ENCODE assay signal across 8 cellular contexts in the genomic region with DNA sequence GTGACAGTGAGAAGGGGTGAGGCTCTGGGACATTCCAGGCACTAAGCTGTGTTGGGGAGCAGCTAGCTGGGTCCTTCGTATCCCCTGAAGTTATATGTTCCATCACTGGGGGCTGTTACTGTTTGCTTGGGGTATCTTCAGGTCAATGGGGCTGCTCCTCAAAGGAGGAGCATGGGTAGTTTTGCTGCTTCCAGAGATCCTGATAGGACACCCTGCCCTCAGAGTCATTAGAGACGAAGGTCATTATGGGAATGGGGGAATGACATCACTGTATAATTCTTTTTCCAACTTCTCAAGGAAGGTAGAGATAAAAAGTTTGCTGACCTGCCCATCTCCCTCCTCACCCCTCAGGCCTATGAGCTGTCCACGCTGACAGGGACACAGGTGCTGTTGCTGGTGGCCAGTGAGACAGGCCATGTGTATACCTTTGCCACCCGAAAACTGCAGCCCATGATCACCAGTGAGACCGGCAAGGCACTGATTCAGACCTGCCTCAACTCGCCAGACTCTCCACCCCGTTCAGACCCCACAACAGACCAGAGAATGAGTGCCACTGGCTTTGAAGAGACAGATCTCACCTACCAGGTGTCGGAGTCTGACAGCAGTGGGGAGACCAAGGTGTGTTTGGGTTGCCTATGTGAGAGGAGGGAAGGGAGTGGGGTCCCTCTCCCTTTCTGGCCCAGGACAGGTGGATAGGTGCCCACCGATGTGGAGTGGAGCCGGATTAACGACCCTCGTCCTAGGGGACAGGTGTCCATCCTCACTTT. TPM values are rescaled to one million over a fixed set of nuclear protein-coding genes. Genes with fewer than 3 reads are reported as not detected.
A peak's percentile ranks its signal among the peaks of the same experiment; 100 is the strongest.
DNase-seq lines count a peak whose midpoint lies in the region; ATAC-seq and TF ChIP-seq lines count a peak whose summit lies in the region.

No MANE protein-coding gene starts in this region.

- H3K9ac ChIP-seq in neural cell (ENCODE audit: low read length): peak overlapping the region; percentile 99

- TF ChIP-seq EP300 in neural cell (conservative IDR thresholded peaks at IDR 0.05; ENCODE audit: poor library complexity, severe bottlenecking): no peak

- no peaks in the 10 kb centered on the region for H3F3A ChIP-seq in neural cell (ENCODE audit: insufficient read depth, low read length, poor library complexity, severe bottlenecking)

- H3K36me3 ChIP-seq in MG63 (peaks cover 24% of the 10 kb centered on the region), neural cell (ENCODE audit: insufficient read depth, low read length) (no peaks in the 10 kb centered on the region)

- DNase-seq in MG63: no peak
- no peak for DNase-seq in coronary artery (ENCODE audit: low spot score)
- DNase-seq in stimulated activated CD4-positive, alpha-beta T cell treated with anti-CD3 and anti-CD28 coated beads, Interleukin-4, amount 100 ng/mL, for 1 hour: no peak
- no peak for DNase-seq in left lobe of liver (ENCODE audit: low spot score)
- no peak for DNase-seq in NOMO-1 (lab: John Stamatoyannopoulos, UW; ENCODE audit: unreplicated experiment in 2 of 2)
- DNase-seq in SK-N-DZ (ENCODE audit: low spot score): no peak

- TF ChIP-seq CTCF in C4-2B (conservative IDR thresholded peaks at IDR 0.05): no peak
- no peak for TF ChIP-seq CTCF in coronary artery (IDR thresholded peaks at IDR 0.05)
- TF ChIP-seq CTCF in neural cell (IDR thresholded peaks at IDR 0.05; ENCODE audit: poor library complexity, severe bottlenecking): no peak

- no peaks in the 10 kb centered on the region for H3K9me2 ChIP-seq in neural cell (ENCODE audit: insufficient read depth, low read length)

- no peaks in the 10 kb centered on the region for H3K9me3 ChIP-seq in MG63
- H3K9me3 ChIP-seq in neural cell (ENCODE audit: low read length): no peaks in the 10 kb centered on the region

- H4K20me1 ChIP-seq in neural cell (ENCODE audit: insufficient read depth): peaks cover 18% of the 10 kb centered on the region

- peak overlapping the region; percentile 84 for H3K4me2 ChIP-seq in neural cell (ENCODE audit: low read length)

- H3K27me3 ChIP-seq in MG63 (no peaks in the 10 kb centered on the region), neural cell (ENCODE audit: insufficient read depth, low read depth, low read length) (no peaks in the 10 kb centered on the region)

- TF ChIP-seq RAD21 in neural cell (conservative IDR thresholded peaks at IDR 0.05): no peak

- H3K27ac ChIP-seq in C4-2B (peak overlapping the region; percentile 39), coronary artery (peak overlapping the region; percentile 96 to 99), neural cell (ENCODE audit: low read length) (peak overlapping the region; percentile 92)

- no peak for ATAC-seq in left lobe of liver

- H3K4me3 ChIP-seq in MG63 (peak overlapping the region; percentile 69), coronary artery (peak overlapping the region; percentile 97), neural cell (ENCODE audit: low read length) (peak overlapping the region; percentile 98)

- H2AFZ ChIP-seq in neural cell (ENCODE audit: low read depth, low read length): no peak overlapping the region

- peaks cover 35% of the 10 kb centered on the region for H3K79me2 ChIP-seq in neural cell (replicated peaks; ENCODE audit: insufficient read depth, low read length)

TF ChIP-seq in neural cell, 6 proteins besides CTCF, POLR2A, EP300 and RAD21:
- no peak for TF ChIP-seq POLR2AphosphoS5 (IDR thresholded peaks at IDR 0.05)
- no peak for TF ChIP-seq EZH2 (IDR thresholded peaks at IDR 0.05; ENCODE audit: borderline replicate concordance, insufficient read depth, low read length, poor library complexity, severe bottlenecking)
- TF ChIP-seq SMC3 (conservative IDR thresholded peaks at IDR 0.05; ENCODE audit: poor library complexity): no peak
- TF ChIP-seq TAF1 (IDR thresholded peaks at IDR 0.05; ENCODE audit: low read depth): no peak
- TF ChIP-seq MXI1 (conservative IDR thresholded peaks at IDR 0.05; ENCODE audit: poor library complexity, severe bottlenecking): no peak
- TF ChIP-seq, protein P1, sequence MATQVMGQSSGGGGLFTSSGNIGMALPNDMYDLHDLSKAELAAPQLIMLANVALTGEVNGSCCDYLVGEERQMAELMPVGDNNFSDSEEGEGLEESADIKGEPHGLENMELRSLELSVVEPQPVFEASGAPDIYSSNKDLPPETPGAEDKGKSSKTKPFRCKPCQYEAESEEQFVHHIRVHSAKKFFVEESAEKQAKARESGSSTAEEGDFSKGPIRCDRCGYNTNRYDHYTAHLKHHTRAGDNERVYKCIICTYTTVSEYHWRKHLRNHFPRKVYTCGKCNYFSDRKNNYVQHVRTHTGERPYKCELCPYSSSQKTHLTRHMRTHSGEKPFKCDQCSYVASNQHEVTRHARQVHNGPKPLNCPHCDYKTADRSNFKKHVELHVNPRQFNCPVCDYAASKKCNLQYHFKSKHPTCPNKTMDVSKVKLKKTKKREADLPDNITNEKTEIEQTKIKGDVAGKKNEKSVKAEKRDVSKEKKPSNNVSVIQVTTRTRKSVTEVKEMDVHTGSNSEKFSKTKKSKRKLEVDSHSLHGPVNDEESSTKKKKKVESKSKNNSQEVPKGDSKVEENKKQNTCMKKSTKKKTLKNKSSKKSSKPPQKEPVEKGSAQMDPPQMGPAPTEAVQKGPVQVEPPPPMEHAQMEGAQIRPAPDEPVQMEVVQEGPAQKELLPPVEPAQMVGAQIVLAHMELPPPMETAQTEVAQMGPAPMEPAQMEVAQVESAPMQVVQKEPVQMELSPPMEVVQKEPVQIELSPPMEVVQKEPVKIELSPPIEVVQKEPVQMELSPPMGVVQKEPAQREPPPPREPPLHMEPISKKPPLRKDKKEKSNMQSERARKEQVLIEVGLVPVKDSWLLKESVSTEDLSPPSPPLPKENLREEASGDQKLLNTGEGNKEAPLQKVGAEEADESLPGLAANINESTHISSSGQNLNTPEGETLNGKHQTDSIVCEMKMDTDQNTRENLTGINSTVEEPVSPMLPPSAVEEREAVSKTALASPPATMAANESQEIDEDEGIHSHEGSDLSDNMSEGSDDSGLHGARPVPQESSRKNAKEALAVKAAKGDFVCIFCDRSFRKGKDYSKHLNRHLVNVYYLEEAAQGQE (IDR thresholded peaks at IDR 0.05; ENCODE audit: borderline replicate concordance): no peak

RNA-seq across cellular contexts. Expression of a gene that starts 2.6 kb away (rescaled TPM):
- 20.9 and 22.8 TPM in 2 replicates for total RNA-seq in MG63 (2014; rRNA removed; shearing (Covaris generic); ENCODE audit: low replicate concordance)
- 24.8 and 28.9 TPM in 2 replicates for polyA plus RNA-seq in neural cell
- polyA minus RNA-seq in neural cell: 29.8 and 34.6 TPM in 2 replicates
- 6.7 TPM for total RNA-seq in left lobe of liver
- 16.7 and 20.2 TPM in 2 replicates for polyA plus RNA-seq in SK-N-DZ (2014; cell fraction: cytosol; rRNA removed)
- polyA plus RNA-seq in SK-N-DZ (2014; cell fraction: nucleus; rRNA removed): 21.8 and 22.7 TPM in 2 replicates

RNA-seq across cellular contexts. Expression of a gene that starts 8.3 kb away (rescaled TPM):
- total RNA-seq in MG63 (2014; rRNA removed; shearing (Covaris generic); ENCODE audit: low replicate concordance): 6.2 and 47.2 TPM in 2 replicates
- 65.0 and 79.0 TPM in 2 replicates for polyA plus RNA-seq in neural cell
- 43.8 and 50.8 TPM in 2 replicates for polyA minus RNA-seq in neural cell
- total RNA-seq in left lobe of liver: 18.1 TPM
- polyA plus RNA-seq in SK-N-DZ (2014; cell fraction: cytosol; rRNA removed): 21.3 and 21.6 TPM in 2 replicates
- polyA plus RNA-seq in SK-N-DZ (2014; cell fraction: nucleus; rRNA removed): 224 and 250 TPM in 2 replicates

RNA-seq across cellular contexts. Expression of a gene that starts 55.6 kb away (rescaled TPM):
- total RNA-seq in MG63 (2014; rRNA removed; shearing (Covaris generic); ENCODE audit: low replicate concordance): 30.8 and 43.0 TPM in 2 replicates
- polyA plus RNA-seq in neural cell: 48.3 and 65.5 TPM in 2 replicates
- polyA minus RNA-seq in neural cell: 7.4 and 8.8 TPM in 2 replicates
- total RNA-seq in left lobe of liver: 80.4 TPM
- polyA plus RNA-seq in SK-N-DZ (2014; cell fraction: cytosol; rRNA removed): 80.9 and 138 TPM in 2 replicates
- polyA plus RNA-seq in SK-N-DZ (2014; cell fraction: nucleus; rRNA removed): 107 and 112 TPM in 2 replicates

Comparison
In these comparisons a context has a peak if more than half of its experiments do, and no peak if none do; other contexts are left out.
1. H3K27ac ChIP-seq: peak in every context shown above with its lines; median percentile 98 in coronary artery; 92 in neural cell; 39 in C4-2B.